17 cellular contexts compared by ENCODE assay signal in genomic region chr3:79012530-79012913, GRCh38.
DNase-seq lines count a peak whose midpoint lies in the region; ATAC-seq and TF ChIP-seq lines count a peak whose summit lies in the region.
"Had no signal": no experiment of that assay in that cellular context is flagged by ENCODE, and none has a peak within 500 bp of the region (broad histone marks: within the 10 kb centered on the region; RNA-seq: fewer than 3 reads in every experiment).

No MANE protein-coding gene starts in this region.

- H3K9ac ChIP-seq in BLaER1 (peak overlapping the region; percentile 2; the same call in 1 of the 2 replicates), trophoblast cell (ENCODE audit: low read length) (no peak overlapping the region)

- H4K8ac ChIP-seq in trophoblast cell (ENCODE audit: low read depth, low read length): no peak overlapping the region

- no peaks in the 10 kb centered on the region for H3K79me1 ChIP-seq in trophoblast cell (ENCODE audit: low read length)

- H4K20me1 ChIP-seq in BLaER1: peaks cover 97% of the 10 kb centered on the region

- no peaks in the 10 kb centered on the region for H3K9me3 ChIP-seq in BLaER1
- no peaks in the 10 kb centered on the region for H3K9me3 ChIP-seq in right cardiac atrium (ENCODE audit: control insufficient read depth, low read length)
- H3K9me3 ChIP-seq in trophoblast cell (ENCODE audit: insufficient read depth, low read depth, low read length): no peaks in the 10 kb centered on the region
- H3K9me3 ChIP-seq: esophagus muscularis mucosa had no signal

- H3K4me1 ChIP-seq in BLaER1 (peaks cover 55% of the 10 kb centered on the region), right cardiac atrium (ENCODE audit: control insufficient read depth, insufficient read depth, low read length) (peaks cover 6% of the 10 kb centered on the region), trophoblast cell (ENCODE audit: control insufficient read depth in 1 of 2, insufficient read depth in 2 of 2, low read length in 2 of 2) (no peaks in the 10 kb centered on the region)

- H2BK120ac ChIP-seq in trophoblast cell (ENCODE audit: insufficient read depth, low read length, poor library complexity): no peak overlapping the region

- no peak overlapping the region for H3K14ac ChIP-seq in trophoblast cell (ENCODE audit: low read length)

- H3K36me3 ChIP-seq in BLaER1 (peaks cover 11% of the 10 kb centered on the region; the same call in 1 of the 2 replicates), trophoblast cell (ENCODE audit: control insufficient read depth in 1 of 2, insufficient read depth in 2 of 2, low read length in 2 of 2) (no peaks in the 10 kb centered on the region)
- H3K36me3 ChIP-seq: esophagus muscularis mucosa had no signal

- H2BK12ac ChIP-seq in trophoblast cell (ENCODE audit: low read length): no peak overlapping the region

- H3K4me3 ChIP-seq in BLaER1: peak overlapping the region; percentile 96
- H3K4me3 ChIP-seq in dorsolateral prefrontal cortex: peak overlapping the region in 40 of 59 donors; percentile 1 to 94 (median 23)
- no peak overlapping the region for H3K4me3 ChIP-seq in right cardiac atrium (ENCODE audit: low read length)
- H3K4me3 ChIP-seq in trophoblast cell (ENCODE audit: low read depth, low read length): no peak overlapping the region
- H3K4me3 ChIP-seq: esophagus muscularis mucosa, GM12878, lung had no signal

- ATAC-seq in HG02610 (IDR thresholded peaks at IDR 0.05; ENCODE audit: unreplicated experiment) (peak; percentile 14), right cardiac atrium (no peak)

- H4K91ac ChIP-seq in trophoblast cell (ENCODE audit: low read depth, low read length): no peak overlapping the region

- H3K27ac ChIP-seq in BLaER1 (no peak overlapping the region), dorsolateral prefrontal cortex (peak overlapping the region; percentile 12 to 91 (median 76)), right cardiac atrium (ENCODE audit: low read length) (no peak overlapping the region), trophoblast cell (ENCODE audit: low read depth, low read length) (no peak overlapping the region)
- H3K27ac ChIP-seq: esophagus muscularis mucosa had no signal

- no peak overlapping the region for H3K18ac ChIP-seq in trophoblast cell (ENCODE audit: low read length)

- WGBS in right cardiac atrium: 67% methylated on average over 2 of the region's 2 CpGs
- no CpG with 5 or more reads among the region's 2 CpGs for WGBS in trophoblast cell (ENCODE audit: extremely low coverage, insufficient coverage, insufficient read length)

- H2BK5ac ChIP-seq in trophoblast cell (ENCODE audit: low read depth, low read length, poor library complexity): no peak overlapping the region

- no peak overlapping the region for H3K4ac ChIP-seq in trophoblast cell (ENCODE audit: low read depth, low read length)

- H3K9me3 Mint-ChIP-seq in osteocyte (ENCODE audit: unreplicated experiment): no peaks in the 10 kb centered on the region
- H3K9me3 Mint-ChIP-seq: naive B cell had no signal

- H3K4me1 Mint-ChIP-seq in osteocyte (ENCODE audit: unreplicated experiment): peaks cover 32% of the 10 kb centered on the region
- H3K4me1 Mint-ChIP-seq: immature natural killer cell had no signal

- no peaks in the 10 kb centered on the region for H3K36me3 Mint-ChIP-seq in osteocyte (ENCODE audit: unreplicated experiment)
- H3K36me3 Mint-ChIP-seq: immature natural killer cell, naive B cell had no signal

- H3K4me2 ChIP-seq in BLaER1 (peak overlapping the region; percentile 78), trophoblast cell (ENCODE audit: low read length) (no peak overlapping the region)

- no peak overlapping the region for H4K12ac ChIP-seq in trophoblast cell (ENCODE audit: low read depth, low read length)

- H3K27me3 ChIP-seq in BLaER1 (no peaks in the 10 kb centered on the region), dorsolateral prefrontal cortex (no peaks in the 10 kb centered on the region), right cardiac atrium (ENCODE audit: control insufficient read depth, insufficient read depth) (no peaks in the 10 kb centered on the region), trophoblast cell (ENCODE audit: insufficient read depth, low read length) (no peaks in the 10 kb centered on the region)

- DNase-seq in dorsolateral prefrontal cortex (no peak), osteocyte (ENCODE audit: extremely low spot score, unreplicated experiment) (no peak), posterior cingulate gyrus (no peak), right cardiac atrium (no peak), trophoblast cell (no peak), EL (no peak)
- DNase-seq: activated naive CD4-positive, alpha-beta T cell treated with Interleukin-2 at 50 U/mL for 16 hours; dermis blood vessel endothelial cell; immature natural killer cell; naive B cell; NCI-H2029; NCI-H526 had no signal

- peak overlapping the region; percentile 89 for H3K27ac Mint-ChIP-seq in osteocyte (ENCODE audit: unreplicated experiment)
- H3K27ac Mint-ChIP-seq: immature natural killer cell had no signal

- no peak overlapping the region for H2AK5ac ChIP-seq in trophoblast cell (ENCODE audit: low read length)

- H3K4me3 Mint-ChIP-seq in osteocyte (ENCODE audit: unreplicated experiment): peak overlapping the region; percentile 50
- H3K4me3 Mint-ChIP-seq: immature natural killer cell, naive B cell had no signal

- no peak overlapping the region for H3K23ac ChIP-seq in trophoblast cell (ENCODE audit: low read length)

- no peak for TF ChIP-seq CTCF in dorsolateral prefrontal cortex (IDR thresholded peaks at IDR 0.05 in 54 of 56, conservative IDR thresholded peaks at IDR 0.05 in 2 of 56; ENCODE audit: low read depth in 1 of 56, partially characterized antibody in 56 of 56)
- no peak for TF ChIP-seq CTCF in osteocyte (IDR thresholded peaks at IDR 0.05)

- no peaks in the 10 kb centered on the region for H3K27me3 Mint-ChIP-seq in osteocyte (ENCODE audit: unreplicated experiment)

- intact Hi-C loops in dorsolateral prefrontal cortex (cut with DNase I) (loop anchor here (10.0 kb wide), 3 partner anchors 128 to 288 kb away; no protein-coding TSS in a partner anchor), posterior cingulate gyrus (cut with DNase I) (loop anchor here (10.0 kb wide), 1 partner anchor 128 kb away; no protein-coding TSS in a partner anchor), right cardiac atrium (cut with DNase I) (no loop called here)

- H3K79me2 ChIP-seq in trophoblast cell (ENCODE audit: control insufficient read depth, insufficient read depth, low read length, poor library complexity): no peaks in the 10 kb centered on the region

- H2AFZ ChIP-seq in trophoblast cell (ENCODE audit: insufficient read depth, low read length, poor library complexity): no peak overlapping the region

Comparison
In these comparisons a context has a peak if more than half of its experiments do, and no peak if none do; other contexts are left out.
1. H3K27ac ChIP-seq: peak in dorsolateral prefrontal cortex (59 of 59); none in BLaER1 (single experiment), right cardiac atrium (single experiment) and trophoblast cell (single experiment).
2. H3K4me3 ChIP-seq: peak in BLaER1 (single experiment) and dorsolateral prefrontal cortex (40 of 59); none in right cardiac atrium (single experiment) and trophoblast cell (single experiment).
3. intact Hi-C loops: an anchor here in dorsolateral prefrontal cortex (10.0 kb wide) and posterior cingulate gyrus (10.0 kb wide); none called in right cardiac atrium.